In the genomic region with DNA sequence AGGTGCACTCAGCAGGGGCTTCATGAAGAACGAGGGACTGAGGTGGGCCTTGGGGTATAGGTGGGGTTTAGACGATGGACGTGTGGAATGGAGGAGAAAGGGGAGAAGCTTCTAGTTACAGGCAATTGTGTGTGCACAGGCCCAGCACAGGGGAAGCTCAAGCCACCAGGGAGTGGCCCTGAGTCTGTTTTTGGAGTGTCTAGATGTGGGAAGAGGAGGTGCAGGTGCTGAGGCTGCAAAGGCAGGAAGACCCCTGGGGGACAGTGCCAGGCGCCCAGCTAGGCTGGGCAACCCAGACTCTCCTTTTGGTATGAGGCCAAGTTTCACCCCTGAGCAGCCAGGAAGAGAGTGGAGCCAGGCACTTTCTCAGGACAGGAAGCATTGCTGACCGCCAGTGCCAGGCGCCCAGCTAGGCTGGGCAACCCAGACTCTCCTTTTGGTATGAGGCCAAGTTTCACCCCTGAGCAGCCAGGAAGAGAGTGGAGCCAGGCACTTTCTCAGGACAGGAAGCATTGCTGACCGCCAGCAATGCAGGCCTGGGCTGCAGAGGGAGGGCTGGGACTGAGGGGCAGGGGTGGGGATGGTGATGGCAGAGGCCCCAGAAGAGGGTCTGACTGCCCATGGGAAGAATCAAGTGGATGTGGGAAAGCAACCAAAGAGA, we compare ENCODE assay signal across 5 cellular contexts. TPM values are rescaled to one million over a fixed set of nuclear protein-coding genes. Genes with fewer than 3 reads are reported as not detected.
"Had no signal": no experiment of that assay in that cellular context is flagged by ENCODE, and none has a peak within 500 bp of the region (broad histone marks: within the 10 kb centered on the region; RNA-seq: fewer than 3 reads in every experiment).

No MANE protein-coding gene starts in this region.

RNA-seq across cellular contexts. Expression of a gene that starts 31.4 kb away (rescaled TPM):
- total RNA-seq: SJCRH30 had no signal
- polyA plus RNA-seq: SK-N-SH had no signal

RNA-seq across cellular contexts. Expression of a gene that starts 50.3 kb away (rescaled TPM):
- polyA plus RNA-seq: SK-N-SH had no signal

RNA-seq across cellular contexts. Expression of a gene that starts 53.3 kb away (rescaled TPM):
- total RNA-seq: cardiac muscle cell; Right ventricle myocardium superior; SJCRH30; T-helper 2 cell treated with Interferon-gamma antibody and Interleukin-4, amounts not matched to agents 100 ng/mL and 5 ng/mL, for 36 hours had no signal
- polyA plus RNA-seq: cardiac muscle cell, SK-N-SH had no signal
